ENCODE assay signal across 21 cellular contexts in genomic region chr3:6921041-6921440, GRCh38.
DNase-seq lines count a peak whose midpoint lies in the region; TF ChIP-seq lines count a peak whose summit lies in the region.
"Had no signal": no experiment of that assay in that cellular context is flagged by ENCODE, and none has a peak within 500 bp of the region (broad histone marks: within the 10 kb centered on the region; RNA-seq: fewer than 3 reads in every experiment).

No MANE protein-coding gene starts in this region.

- H3K9me3 ChIP-seq in SJCRH30 (replicated peaks): no peaks in the 10 kb centered on the region
- H3K9me3 ChIP-seq in hepatocyte (ENCODE audit: low read depth): no peaks in the 10 kb centered on the region
- H3K9me3 ChIP-seq: breast epithelium, mucosa of descending colon, spleen, transverse colon had no signal

- no peaks in the 10 kb centered on the region for H3K9me2 ChIP-seq in hepatocyte (replicated peaks; ENCODE audit: insufficient read depth)

- no peak overlapping the region for H2AFZ ChIP-seq in hepatocyte

- H3K27ac ChIP-seq in SJCRH30: no peak overlapping the region
- H3K27ac ChIP-seq in hepatocyte: no peak overlapping the region
- H3K27ac ChIP-seq: breast epithelium, coronary artery, spleen, transverse colon had no signal

- H3K27me3 ChIP-seq in SJCRH30 (no peaks in the 10 kb centered on the region), hepatocyte (no peaks in the 10 kb centered on the region)
- H3K27me3 ChIP-seq: breast epithelium, spleen, transverse colon had no signal

- no peaks in the 10 kb centered on the region for H4K20me1 ChIP-seq in hepatocyte (ENCODE audit: insufficient read depth, poor library complexity, severe bottlenecking)

- 58% methylated on average over 8 of the region's 8 CpGs for WGBS in hepatocyte (ENCODE audit: low lambda C conversion rate, missing lambda C conversion rate)

- no peak overlapping the region for H3K4me2 ChIP-seq in hepatocyte

- DNase-seq in NCI-H1105 (lab: John Stamatoyannopoulos, UW): peak; percentile 74
- peak; percentile 38 to 83 for DNase-seq in NCI-H2081 (lab: John Stamatoyannopoulos, UW)
- DNase-seq in SJCRH30: peak; percentile 9 to 34
- DNase-seq in pons (ENCODE audit: low spot score): peak; percentile 11
- no peak for DNase-seq in hepatocyte (ENCODE audit: low spot score)
- DNase-seq in NCI-H1930 (lab: John Stamatoyannopoulos, UW): no peak
- DNase-seq in A172 (ENCODE audit: low spot score): no peak
- DNase-seq: activated CD4-positive, alpha-beta T cell treated with anti-CD3 and anti-CD28 coated beads for 1 hour; activated naive CD8-positive, alpha-beta T cell treated with anti-CD3 and anti-CD28 coated beads, Interleukin-2, amount 10 ng/mL, durations not matched to agents 7 days and 5 days; DND-41; HCEC 1CT; Karpas-422; left ventricle myocardium superior; mucosa of descending colon; NCI-H187; NCI-H526; spleen; stimulated activated CD4-positive, alpha-beta T cell treated with anti-CD3 and anti-CD28 coated beads, Interleukin-4, amount 100 ng/mL, for 24 hours; transverse colon had no signal

- H3K36me3 ChIP-seq in SJCRH30: no peaks in the 10 kb centered on the region
- H3K36me3 ChIP-seq in hepatocyte (replicated peaks; ENCODE audit: insufficient read depth, low read depth): no peaks in the 10 kb centered on the region
- H3K36me3 ChIP-seq: breast epithelium, spleen, transverse colon had no signal

- no peaks in the 10 kb centered on the region for H3K79me2 ChIP-seq in hepatocyte

- H3K4me1 ChIP-seq in SJCRH30: no peaks in the 10 kb centered on the region
- no peaks in the 10 kb centered on the region for H3K4me1 ChIP-seq in hepatocyte (ENCODE audit: insufficient read depth)
- H3K4me1 ChIP-seq: breast epithelium, spleen, transverse colon had no signal

- H3K4me3 ChIP-seq in SJCRH30: no peak overlapping the region
- no peak overlapping the region for H3K4me3 ChIP-seq in hepatocyte
- H3K4me3 ChIP-seq: breast epithelium, coronary artery, mucosa of descending colon, spleen, transverse colon had no signal

- no peak for TF ChIP-seq CTCF in hepatocyte (IDR thresholded peaks at IDR 0.05; ENCODE audit: poor library complexity)

Comparison
In these comparisons a context has a peak if more than half of its experiments do, and no peak if none do; other contexts are left out.
1. DNase-seq: peak in NCI-H1105 (single experiment), NCI-H2081 (2 of 2), SJCRH30 (2 of 2) and pons (single experiment); none in hepatocyte (single experiment), NCI-H1930 (0 of 2) and A172 (single experiment).